14 cellular contexts compared by ENCODE assay signal in the genomic region with DNA sequence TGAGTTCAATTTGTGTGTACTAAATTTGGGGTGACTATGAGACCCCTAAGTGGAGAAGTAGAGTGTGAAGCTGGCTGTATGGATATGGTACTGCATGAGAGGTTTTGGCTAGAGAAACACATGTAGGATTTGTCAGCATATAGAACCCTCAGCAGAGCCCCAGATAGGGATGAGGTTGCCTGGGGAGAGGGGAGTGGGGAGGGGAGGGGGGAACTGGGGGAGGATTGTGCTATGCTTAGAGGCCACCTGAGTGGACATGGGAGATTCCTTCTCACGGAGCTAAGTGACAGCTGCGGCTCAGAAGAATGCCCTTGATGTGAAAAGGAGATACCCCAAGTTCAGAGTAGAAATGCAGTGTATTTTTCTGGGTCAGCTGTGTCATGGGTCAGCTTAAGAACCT. TPM values are rescaled to one million over a fixed set of nuclear protein-coding genes. Genes with fewer than 3 reads are reported as not detected.
A peak's percentile ranks its signal among the peaks of the same experiment; 100 is the strongest.
DNase-seq lines count a peak whose midpoint lies in the region; ATAC-seq and TF ChIP-seq lines count a peak whose summit lies in the region.
"Had no signal": no experiment of that assay in that cellular context is flagged by ENCODE, and none has a peak within 500 bp of the region (broad histone marks: within the 10 kb centered on the region; RNA-seq: fewer than 3 reads in every experiment).

No MANE protein-coding gene starts in this region.

- no CpG with 5 or more reads among the region's 2 CpGs for WGBS in mammary epithelial cell (ENCODE audit: low coverage, missing lambda C conversion rate)
- 90% methylated on average over 2 of the region's 2 CpGs for WGBS in smooth muscle cell (ENCODE audit: low lambda C conversion rate)

- CTCF ChIA-PET in MCF 10A (lab: Yijun Ruan, JAX): interaction anchor here (0.5 to 3.0 kb wide), 11 partner anchors 13 to 201 kb away, joined by 3 to 11 read pairs (median 5); no protein-coding TSS in a partner anchor
- CTCF ChIA-PET in mammary epithelial cell (lab: Charles Lee; ENCODE audit: low non-redundant PET): no interaction called here
- CTCF ChIA-PET in CD4-positive, alpha-beta memory T cell (lab: Charles Lee; ENCODE audit: partially characterized antibody): interaction anchor here (0.8 to 16.9 kb wide), 3 partner anchors 9 to 439 kb away, joined by 3 to 543 read pairs (median 4); no protein-coding TSS in a partner anchor

- intact Hi-C loops in MCF 10A (cut with micrococcal nuclease): loop anchor here (10.0 kb wide), 1 partner anchor 334 kb away; no protein-coding TSS in a partner anchor
- intact Hi-C loops in mammary epithelial cell (cut with micrococcal nuclease): no loop called here
- intact Hi-C loops in CD4-positive, alpha-beta memory T cell (cut with micrococcal nuclease): loop anchor here (10.0 kb wide), 1 partner anchor 316 kb away; a partner anchor contains a TSS
- intact Hi-C loops in left lung (cut with DNase I): loop anchor here in 1 of 2 donors (5.0 kb wide), 1 partner anchor 437 kb away; no protein-coding TSS in a partner anchor

- TF ChIP-seq CTCF in MCF 10A (IDR thresholded peaks at IDR 0.05; ENCODE audit: unreplicated experiment): no peak
- TF ChIP-seq CTCF in mammary epithelial cell (conservative IDR thresholded peaks at IDR 0.05 in 1 of 2, IDR thresholded peaks at IDR 0.05 in 1 of 2; ENCODE audit: extremely low read depth in 1 of 2, insufficient read depth in 1 of 2, low read depth in 1 of 2, low read length in 2 of 2): no peak
- TF ChIP-seq CTCF in smooth muscle cell (IDR thresholded peaks at IDR 0.05; ENCODE audit: borderline replicate concordance, insufficient read depth, poor library complexity, severe bottlenecking): no peak
- TF ChIP-seq CTCF in left lung (IDR thresholded peaks at IDR 0.05): no peak

- H3K4me3 Mint-ChIP-seq in MCF 10A (ENCODE audit: unreplicated experiment): no peak overlapping the region
- H3K4me3 Mint-ChIP-seq in CD4-positive, alpha-beta memory T cell: no peak overlapping the region
- H3K4me3 Mint-ChIP-seq: CD14-positive monocyte; CD8-positive, alpha-beta memory T cell; HFFc6 had no signal

- DNase-seq in MCF 10A (ENCODE audit: unreplicated experiment): no peak
- no peak for DNase-seq in mammary epithelial cell
- peak; percentile 41 for DNase-seq in left kidney (ENCODE audit: low read depth, low spot score)
- no peak for DNase-seq in smooth muscle cell (lab: John Stamatoyannopoulos, UW; ENCODE audit: unreplicated experiment)
- DNase-seq in CD4-positive, alpha-beta memory T cell: no peak
- no peak for DNase-seq in left lung
- DNase-seq: Caco-2; CD8-positive, alpha-beta memory T cell; DND-41; GDM1; HCEC 1CT; HFFc6 had no signal

- no peaks in the 10 kb centered on the region for H3K27me3 Mint-ChIP-seq in MCF 10A (ENCODE audit: insufficient read depth, unreplicated experiment)
- no peaks in the 10 kb centered on the region for H3K27me3 Mint-ChIP-seq in CD4-positive, alpha-beta memory T cell
- H3K27me3 Mint-ChIP-seq: CD8-positive, alpha-beta memory T cell had no signal

- dilution Hi-C loops in mammary epithelial cell (cut with HindIII; ENCODE audit: low sequenced_read_pairs): no loop called here

- ATAC-seq in HG02642 (IDR thresholded peaks at IDR 0.05; ENCODE audit: poor library complexity, unreplicated experiment) (no peak), left lung (no peak)

- H3F3A ChIP-seq in smooth muscle cell (ENCODE audit: low read depth): no peaks in the 10 kb centered on the region

- no peak overlapping the region for H3K4me2 ChIP-seq in mammary epithelial cell (ENCODE audit: insufficient read depth, low read depth, low read length)
- H3K4me2 ChIP-seq in smooth muscle cell: no peak overlapping the region

- H4K20me1 ChIP-seq in mammary epithelial cell (ENCODE audit: insufficient read depth, low read length): no peaks in the 10 kb centered on the region
- peaks cover 4% of the 10 kb centered on the region for H4K20me1 ChIP-seq in smooth muscle cell (ENCODE audit: low read depth)

- H3K4me1 ChIP-seq in mammary epithelial cell (ENCODE audit: insufficient read depth, low read length): peaks cover 14% of the 10 kb centered on the region
- no peaks in the 10 kb centered on the region for H3K4me1 ChIP-seq in smooth muscle cell (ENCODE audit: low read depth)
- H3K4me1 ChIP-seq in CD4-positive, alpha-beta memory T cell (ENCODE audit: insufficient read depth, low read length): peaks cover 9% of the 10 kb centered on the region
- H3K4me1 ChIP-seq in left lung: peaks cover 3 to 9% of the 10 kb centered on the region in 2 donors
- H3K4me1 ChIP-seq: Caco-2 had no signal

- H3K27ac ChIP-seq in mammary epithelial cell (ENCODE audit: insufficient read depth, low read depth, low read length) (no peak overlapping the region), smooth muscle cell (ENCODE audit: low read depth) (peak overlapping the region; percentile 0), left lung (no peak overlapping the region)
- H3K27ac ChIP-seq in CD4-positive, alpha-beta memory T cell (ENCODE audit: low read depth, low read length): no peak overlapping the region

- no peak overlapping the region for H2AFZ ChIP-seq in mammary epithelial cell (ENCODE audit: low read depth, low read length)
- no peak overlapping the region for H2AFZ ChIP-seq in smooth muscle cell (ENCODE audit: low read depth)

- H3K9me3 ChIP-seq in mammary epithelial cell (replicated peaks; ENCODE audit: insufficient read depth, low read length): no peaks in the 10 kb centered on the region
- H3K9me3 ChIP-seq in smooth muscle cell (replicated peaks; ENCODE audit: low read depth): no peaks in the 10 kb centered on the region
- no peaks in the 10 kb centered on the region for H3K9me3 ChIP-seq in CD4-positive, alpha-beta memory T cell (ENCODE audit: control insufficient read depth in 1 of 2, low read length in 2 of 2)
- no peaks in the 10 kb centered on the region for H3K9me3 ChIP-seq in left lung
- H3K9me3 ChIP-seq: Caco-2 had no signal

- H3K27me3 ChIP-seq in mammary epithelial cell (ENCODE audit: insufficient read depth, low read length) (no peaks in the 10 kb centered on the region), smooth muscle cell (ENCODE audit: low read depth) (no peaks in the 10 kb centered on the region), left lung (no peaks in the 10 kb centered on the region)
- H3K27me3 ChIP-seq in CD4-positive, alpha-beta memory T cell (ENCODE audit: insufficient read depth, low read length): no peaks in the 10 kb centered on the region

- in situ Hi-C loops in mammary epithelial cell (cut with MboI; ENCODE audit: low sequenced_read_pairs in 2 of 2): loop anchor here (10.0 kb wide), 2 partner anchors 114 to 316 kb away; a partner anchor contains a TSS

- H3K9ac ChIP-seq in mammary epithelial cell (ENCODE audit: insufficient read depth, low read length): no peak overlapping the region
- no peak overlapping the region for H3K9ac ChIP-seq in smooth muscle cell (ENCODE audit: low read depth)

- no peak overlapping the region for H3K4me3 ChIP-seq in mammary epithelial cell (replicated peaks in 1 of 3; ENCODE audit: insufficient read depth in 1 of 3, low read depth in 2 of 3, low read length in 3 of 3)
- H3K4me3 ChIP-seq in smooth muscle cell: no peak overlapping the region
- H3K4me3 ChIP-seq in CD4-positive, alpha-beta memory T cell (ENCODE audit: low read length in 2 of 2): no peak overlapping the region
- H3K4me3 ChIP-seq in left lung: no peak overlapping the region

- POLR2A ChIA-PET in MCF 10A (lab: Yijun Ruan, JAX): interaction anchor here (0.5 to 3.1 kb wide), 10 partner anchors 9 to 1452 kb away, joined by 3 to 21 read pairs (median 6); a partner anchor contains a TSS
- POLR2A ChIA-PET in CD4-positive, alpha-beta memory T cell (lab: Charles Lee; ENCODE audit: partially characterized antibody): interaction anchor here (1.4 kb wide), 1 partner anchor 12 kb away, joined by 3 read pairs; a partner anchor contains a TSS

- H3K4me1 Mint-ChIP-seq in MCF 10A (ENCODE audit: insufficient read depth, unreplicated experiment): peaks cover 42% of the 10 kb centered on the region
- H3K4me1 Mint-ChIP-seq in CD4-positive, alpha-beta memory T cell: peaks cover 7 to 9% (median 8%) of the 10 kb centered on the region in 4 donors

- peaks cover 15% of the 10 kb centered on the region for H3K79me2 ChIP-seq in mammary epithelial cell (ENCODE audit: insufficient read depth, low read length)
- H3K79me2 ChIP-seq in smooth muscle cell (ENCODE audit: low read depth): no peaks in the 10 kb centered on the region

- peaks cover 61% of the 10 kb centered on the region for H3K36me3 Mint-ChIP-seq in MCF 10A (ENCODE audit: insufficient read depth, unreplicated experiment)
- no peaks in the 10 kb centered on the region for H3K36me3 Mint-ChIP-seq in CD4-positive, alpha-beta memory T cell

- H3K36me3 ChIP-seq in mammary epithelial cell (ENCODE audit: insufficient read depth, low read length): peaks cover 9% of the 10 kb centered on the region
- H3K36me3 ChIP-seq in smooth muscle cell (ENCODE audit: low read depth): no peaks in the 10 kb centered on the region
- no peaks in the 10 kb centered on the region for H3K36me3 ChIP-seq in CD4-positive, alpha-beta memory T cell (ENCODE audit: insufficient read depth, low read length)
- H3K36me3 ChIP-seq in left lung: peaks cover 0 to 7% of the 10 kb centered on the region in 2 donors

- BruUV-seq in MCF 10A (replicated peaks; lab: Mats Ljungman, UMichigan): no TSS peak
- BruUV-seq in mammary epithelial cell (replicated peaks; lab: Mats Ljungman, UMichigan): no TSS peak

- no peaks in the 10 kb centered on the region for H3K9me3 Mint-ChIP-seq in MCF 10A (ENCODE audit: unreplicated experiment)
- H3K9me3 Mint-ChIP-seq in CD4-positive, alpha-beta memory T cell: no peaks in the 10 kb centered on the region
- H3K9me3 Mint-ChIP-seq: CD14-positive monocyte; CD8-positive, alpha-beta memory T cell; HFFc6 had no signal

- H3K27ac Mint-ChIP-seq in MCF 10A (ENCODE audit: low read depth, unreplicated experiment): peak overlapping the region; percentile 60
- H3K27ac Mint-ChIP-seq in CD4-positive, alpha-beta memory T cell: peak overlapping the region in 2 of 7 donors; percentile 26 to 31
- H3K27ac Mint-ChIP-seq: HFFc6 had no signal

RNA-seq across cellular contexts. Expression of a gene that starts 11.2 kb away (rescaled TPM):
- total RNA-seq in MCF 10A (2022): 122 and 167 TPM in 2 replicates
- total RNA-seq in mammary epithelial cell: 10 to 100 TPM; 11.5 to 13.8 TPM
- polyA plus RNA-seq in mammary epithelial cell: 15.5 TPM
- polyA minus RNA-seq in mammary epithelial cell: 69.6 TPM
- 2.8 and 4.6 TPM in 2 replicates for total RNA-seq in smooth muscle cell
- 1.5 and 3.8 TPM in 2 replicates for polyA plus RNA-seq in smooth muscle cell
- total RNA-seq in CD4-positive, alpha-beta memory T cell: 1 to 10 TPM; 8.9 to 10.0 TPM
- polyA plus RNA-seq in CD4-positive, alpha-beta memory T cell: 1 to 10 TPM; 1.9 to 2.9 TPM
- total RNA-seq in left lung: 10 to 100 TPM in 1 of 2 donors, 1 to 10 TPM in 1; 9.5 to 10.4 TPM
